ENCODE assay signal across 1 cellular context in genomic region chr11:73429121-73429740, GRCh38.
TF ChIP-seq lines count a peak whose summit lies in the region.

No MANE protein-coding gene starts in this region.

TF ChIP-seq in HCT116, 20 proteins besides CTCF, POLR2A, EP300 and RAD21 (continued from another document):
- TF ChIP-seq EGR1 (IDR thresholded peaks at IDR 0.05; ENCODE audit: low read depth) (no peak), FOSL1 (IDR thresholded peaks at IDR 0.05; ENCODE audit: low read depth) (no peak), SRF (IDR thresholded peaks at IDR 0.05; ENCODE audit: low read depth) (no peak), TCF7L2 (IDR thresholded peaks at IDR 0.05; ENCODE audit: borderline replicate concordance, extremely low read depth, insufficient read depth, insufficient read length) (no peak), ATF3 (IDR thresholded peaks at IDR 0.05) (no peak), EZH2phosphoT487 (IDR thresholded peaks at IDR 0.05; ENCODE audit: borderline replicate concordance) (no peak), EZH2 (IDR thresholded peaks at IDR 0.05) (no peak), SP1 (IDR thresholded peaks at IDR 0.05; ENCODE audit: low read depth) (no peak), SIN3A (IDR thresholded peaks at IDR 0.05; ENCODE audit: low read depth) (no peak), CEBPB (IDR thresholded peaks at IDR 0.05; ENCODE audit: low read depth) (no peak), ELF1 (IDR thresholded peaks at IDR 0.05; ENCODE audit: borderline replicate concordance, low read depth) (no peak), YY1 (IDR thresholded peaks at IDR 0.05; ENCODE audit: extremely low read depth, insufficient replicate concordance, low read depth, low read length) (no peak), ZNF274 (IDR thresholded peaks at IDR 0.05; ENCODE audit: low read depth, low read length) (no peak)
- TF ChIP-seq, protein P1, sequence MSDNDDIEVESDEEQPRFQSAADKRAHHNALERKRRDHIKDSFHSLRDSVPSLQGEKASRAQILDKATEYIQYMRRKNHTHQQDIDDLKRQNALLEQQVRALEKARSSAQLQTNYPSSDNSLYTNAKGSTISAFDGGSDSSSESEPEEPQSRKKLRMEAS (IDR thresholded peaks at IDR 0.05) = no peak
- TF ChIP-seq, protein P2, sequence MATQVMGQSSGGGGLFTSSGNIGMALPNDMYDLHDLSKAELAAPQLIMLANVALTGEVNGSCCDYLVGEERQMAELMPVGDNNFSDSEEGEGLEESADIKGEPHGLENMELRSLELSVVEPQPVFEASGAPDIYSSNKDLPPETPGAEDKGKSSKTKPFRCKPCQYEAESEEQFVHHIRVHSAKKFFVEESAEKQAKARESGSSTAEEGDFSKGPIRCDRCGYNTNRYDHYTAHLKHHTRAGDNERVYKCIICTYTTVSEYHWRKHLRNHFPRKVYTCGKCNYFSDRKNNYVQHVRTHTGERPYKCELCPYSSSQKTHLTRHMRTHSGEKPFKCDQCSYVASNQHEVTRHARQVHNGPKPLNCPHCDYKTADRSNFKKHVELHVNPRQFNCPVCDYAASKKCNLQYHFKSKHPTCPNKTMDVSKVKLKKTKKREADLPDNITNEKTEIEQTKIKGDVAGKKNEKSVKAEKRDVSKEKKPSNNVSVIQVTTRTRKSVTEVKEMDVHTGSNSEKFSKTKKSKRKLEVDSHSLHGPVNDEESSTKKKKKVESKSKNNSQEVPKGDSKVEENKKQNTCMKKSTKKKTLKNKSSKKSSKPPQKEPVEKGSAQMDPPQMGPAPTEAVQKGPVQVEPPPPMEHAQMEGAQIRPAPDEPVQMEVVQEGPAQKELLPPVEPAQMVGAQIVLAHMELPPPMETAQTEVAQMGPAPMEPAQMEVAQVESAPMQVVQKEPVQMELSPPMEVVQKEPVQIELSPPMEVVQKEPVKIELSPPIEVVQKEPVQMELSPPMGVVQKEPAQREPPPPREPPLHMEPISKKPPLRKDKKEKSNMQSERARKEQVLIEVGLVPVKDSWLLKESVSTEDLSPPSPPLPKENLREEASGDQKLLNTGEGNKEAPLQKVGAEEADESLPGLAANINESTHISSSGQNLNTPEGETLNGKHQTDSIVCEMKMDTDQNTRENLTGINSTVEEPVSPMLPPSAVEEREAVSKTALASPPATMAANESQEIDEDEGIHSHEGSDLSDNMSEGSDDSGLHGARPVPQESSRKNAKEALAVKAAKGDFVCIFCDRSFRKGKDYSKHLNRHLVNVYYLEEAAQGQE (IDR thresholded peaks at IDR 0.05; ENCODE audit: low read depth) = no peak
